1 cellular context compared by ENCODE assay signal in genomic region chr16:561957-562938, GRCh38.
TF ChIP-seq lines count a peak whose summit lies in the region.

No MANE protein-coding gene starts in this region.

TF ChIP-seq in K562, 482 proteins besides CTCF, POLR2A, EP300 and RAD21 (continues in another document):
- TF ChIP-seq MAFK (IDR thresholded peaks at IDR 0.05; ENCODE audit: low read length) (no peak), ADNP (tag; IDR thresholded peaks at IDR 0.05) (no peak), HES1 (IDR thresholded peaks at IDR 0.05; ENCODE audit: low read depth) (no peak), SMARCC2 (IDR thresholded peaks at IDR 0.05; ENCODE audit: low read depth) (no peak), MNT (conservative IDR thresholded peaks at IDR 0.05) (0 out of 4 replicates have a peak, but pooled peaks of 1 of the 2 experiments have one; percentile 30), ZBTB1 (CRISPR knock-in tag; IDR thresholded peaks at IDR 0.05; ENCODE audit: borderline replicate concordance, low read depth) (0 out of 2 replicates have a peak, but pooled peaks have one; percentile 26), BRD4 (IDR thresholded peaks at IDR 0.05) (no peak), TFAP4 (CRISPR knock-in tag; IDR thresholded peaks at IDR 0.05; ENCODE audit: borderline replicate concordance) (no peak), ETS1 (conservative IDR thresholded peaks at IDR 0.05; ENCODE audit: control insufficient read depth, low read depth, low read length) (no peak), YBX1 (IDR thresholded peaks at IDR 0.05) (no peak), ATF6 (CRISPR knock-in tag; IDR thresholded peaks at IDR 0.05) (no peak), KLF13 (tag; IDR thresholded peaks at IDR 0.05; ENCODE audit: borderline replicate concordance, low read depth) (no peak), ARID4B (CRISPR knock-in tag; IDR thresholded peaks at IDR 0.05) (peak; percentile 53; the same call in 1 of the 2 replicates), KDM2B (CRISPR knock-in tag; IDR thresholded peaks at IDR 0.05) (no peak), ATF3 (IDR thresholded peaks at IDR 0.05) (no peak), ATF3 (CRISPR knock-in tag; conservative IDR thresholded peaks at IDR 0.05) (no peak), ELK3 (CRISPR knock-in tag; IDR thresholded peaks at IDR 0.05) (no peak), USF1 (CRISPR knock-in tag; IDR thresholded peaks at IDR 0.05) (peak; percentile 46), KLF1 (tag; IDR thresholded peaks at IDR 0.05) (no peak), ZNF511 (CRISPR knock-in tag; IDR thresholded peaks at IDR 0.05) (no peak), GATAD2A (IDR thresholded peaks at IDR 0.05) (no peak), ARID2 (IDR thresholded peaks at IDR 0.05) (peak; percentile 9; the same call in 1 of the 2 replicates), ZBTB43 (CRISPR knock-in tag; IDR thresholded peaks at IDR 0.05) (peak; percentile 79; the same call in 1 of the 2 replicates), MAX (CRISPR knock-in tag; IDR thresholded peaks at IDR 0.05) (peak; percentile 70), ZNF41 (CRISPR knock-in tag; conservative IDR thresholded peaks at IDR 0.05) (no peak), ATF7 (IDR thresholded peaks at IDR 0.05) (no peak), KDM1A (IDR thresholded peaks at IDR 0.05) (peak in 1 of 2 experiments; percentile 94; a peak in 2 of 4 replicates), E2F6 (IDR thresholded peaks at IDR 0.05; ENCODE audit: borderline replicate concordance in 1 of 2, extremely low read depth in 1 of 2, insufficient read depth in 1 of 2, insufficient read length in 1 of 2, low read depth in 1 of 2, low read length in 1 of 2, poor library complexity in 1 of 2, severe bottlenecking in 1 of 2) (peak in 1 of 2 experiments; percentile 10), BHLHE40 (IDR thresholded peaks at IDR 0.05; ENCODE audit: low read length) (peak; percentile 61; the same call in 1 of the 2 replicates), PHF20 (IDR thresholded peaks at IDR 0.05; ENCODE audit: partially characterized antibody) (peak; percentile 17), SAFB (IDR thresholded peaks at IDR 0.05; ENCODE audit: borderline replicate concordance, low read depth, low read length) (no peak), SRF (CRISPR knock-in tag; IDR thresholded peaks at IDR 0.05) (no peak), ZBTB33 (CRISPR knock-in tag; IDR thresholded peaks at IDR 0.05) (peak; percentile 80), TEAD4 (IDR thresholded peaks at IDR 0.05; ENCODE audit: low read length) (no peak), TEAD4 (CRISPR knock-in tag; IDR thresholded peaks at IDR 0.05; ENCODE audit: borderline replicate concordance) (0 out of 2 replicates have a peak, but pooled peaks have one; percentile 59), KLF6 (CRISPR knock-in tag; IDR thresholded peaks at IDR 0.05; ENCODE audit: borderline replicate concordance) (no peak), ZFX (CRISPR knock-in tag; IDR thresholded peaks at IDR 0.05) (no peak), ZNF561 (CRISPR knock-in tag; conservative IDR thresholded peaks at IDR 0.05) (no peak), CEBPG (CRISPR knock-in tag; IDR thresholded peaks at IDR 0.05) (0 out of 2 replicates have a peak, but pooled peaks have one; percentile 27), CEBPG (tag; conservative IDR thresholded peaks at IDR 0.05 in 1 of 2, IDR thresholded peaks at IDR 0.05 in 1 of 2) (no peak), ZNF143 (CRISPR knock-in tag; IDR thresholded peaks at IDR 0.05) (peak; percentile 43; the same call in 1 of the 2 replicates), MTA2 (IDR thresholded peaks at IDR 0.05; ENCODE audit: low read depth) (no peak)
